Comparison of ENCODE assay signal across 20 cellular contexts in genomic region chrX:40587623-40588022, GRCh38. TPM values are rescaled to one million over a fixed set of nuclear protein-coding genes. Genes with fewer than 3 reads are reported as not detected.
"Had no signal": no experiment of that assay in that cellular context is flagged by ENCODE, and none has a peak within 500 bp of the region (broad histone marks: within the 10 kb centered on the region; RNA-seq: fewer than 3 reads in every experiment).

No MANE protein-coding gene starts in this region.

RNA-seq across cellular contexts. Expression of gene MPC1L, which starts 35.6 kb away (rescaled TPM):
- total RNA-seq: dorsolateral prefrontal cortex; esophagus mucosa; gastrocnemius medialis; glomerular endothelial cell; kidney epithelial cell; left cardiac atrium; left lung; lower leg skin; lung microvascular endothelial cell; mesothelial cell of epicardium; mucosa of descending colon; natural killer cell treated with Interleukin-12 subunit alpha and Interleukin-12 subunit beta and Interleukin-15 and Interleukin-18, amount 100 ng/mL, for 72 hours; neural crest cell; omental fat pad; right atrium auricular region; sciatic nerve; suprapubic skin; ureter; vagina had no signal
- polyA plus RNA-seq: smooth muscle cell had no signal
